ENCODE assay signal across 22 cellular contexts in the genomic region with DNA sequence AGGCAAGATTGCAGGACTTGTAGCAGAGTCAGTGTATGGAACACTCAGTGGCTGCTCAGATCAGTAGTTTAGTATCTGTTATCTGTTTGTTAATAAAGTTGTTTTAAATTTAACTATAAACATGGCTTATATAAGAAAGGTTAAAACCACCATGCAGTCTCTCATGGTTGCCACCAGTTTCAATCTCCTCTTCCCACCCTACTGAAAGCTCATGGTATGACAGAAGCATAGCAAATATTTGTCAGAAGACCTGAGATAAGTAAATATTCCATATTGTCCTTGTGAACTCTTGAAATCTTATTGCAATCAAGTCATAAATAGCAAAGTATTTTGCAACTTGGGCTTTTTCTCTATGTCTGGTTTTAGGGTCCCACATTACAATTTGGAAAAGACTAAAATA.
"Had no signal": no experiment of that assay in that cellular context is flagged by ENCODE, and none has a peak within 500 bp of the region (broad histone marks: within the 10 kb centered on the region; RNA-seq: fewer than 3 reads in every experiment).

No MANE protein-coding gene starts in this region.

- H3K36me3 ChIP-seq: left lung, ovary, sigmoid colon, tibial artery had no signal

- H3K4me3 ChIP-seq: dorsolateral prefrontal cortex, left lung, ovary, psoas muscle, sigmoid colon, testis, tibial artery had no signal

- H3K4me1 ChIP-seq: left lung, psoas muscle, testis had no signal

- FAIRE-seq: frontal cortex, kidney had no signal

- ATAC-seq: left cardiac atrium; left lung; naive thymus-derived CD8-positive, alpha-beta T cell; psoas muscle; right cardiac atrium; stimulated activated memory B cell treated with anti-CD40 and anti-IgM and Interleukin-4, amounts not matched to agents 10 μg/mL and 1 μg/mL and 100 μg/mL, for 72 hours; stimulated activated naive CD8-positive, alpha-beta T cell treated with anti-CD3 and anti-CD28 coated beads, Interleukin-15, Interleukin-2, amounts not matched to agents 100 U/mL and 50 U/mL, for 24 hours had no signal

- H3K27ac ChIP-seq: dorsolateral prefrontal cortex, left lung, ovary, psoas muscle, sigmoid colon, testis, tibial artery had no signal

- H3K9me3 ChIP-seq: left lung, ovary, psoas muscle, sigmoid colon, testis, tibial artery had no signal

- H3K27me3 ChIP-seq: left lung, ovary, sigmoid colon, testis, tibial artery had no signal

- DNase-seq: cortex of kidney; dorsolateral prefrontal cortex; effector CD4-positive, alpha-beta T cell; head of caudate nucleus; kidney; left cardiac atrium; left lung; mesenchymal stem cell; naive thymus-derived CD8-positive, alpha-beta T cell; occipital lobe; ovary; posterior cingulate gyrus; psoas muscle; right cardiac atrium; sigmoid colon; stimulated activated CD4-positive, alpha-beta T cell treated with anti-CD3 and anti-CD28 coated beads, Interleukin-4, amount 100 ng/mL, for 4 hours; stimulated activated naive CD8-positive, alpha-beta T cell treated with anti-CD3 and anti-CD28 coated beads, Interleukin-15, Interleukin-2, amounts not matched to agents 100 U/mL and 50 U/mL, for 24 hours; substantia nigra; testis; tibial artery had no signal
